30 cellular contexts compared by ENCODE assay signal in genomic region chr5:83222906-83223305, GRCh38.
"Had no signal": no experiment of that assay in that cellular context is flagged by ENCODE, and none has a peak within 500 bp of the region (broad histone marks: within the 10 kb centered on the region; RNA-seq: fewer than 3 reads in every experiment).

No MANE protein-coding gene starts in this region.

- H3K36me3 ChIP-seq: colonic mucosa, esophagus muscularis mucosa, neural progenitor cell, prostate gland, right atrium auricular region, tibial artery had no signal

- H3K27ac Mint-ChIP-seq: dendritic cell treated with granulocyte-macrophage colony-stimulating factor and Interleukin-4, amounts not matched to agents 40 ng/mL and 50 ng/mL, for 4 days; endodermal cell; immature natural killer cell; mesothelial cell of epicardium; nephron; neural progenitor cell; stimulated activated memory B cell treated with anti-CD40 and anti-IgM and Interleukin-4, amounts not matched to agents 10 μg/mL and 1 μg/mL and 100 μg/mL, for 72 hours; type B pancreatic cell had no signal

- H3K27me3 ChIP-seq: colonic mucosa, esophagus muscularis mucosa, neural progenitor cell, right atrium auricular region, testis, tibial artery had no signal

- H3K27ac ChIP-seq: colonic mucosa, esophagus muscularis mucosa, neural progenitor cell, prostate gland, right atrium auricular region, testis, tibial artery had no signal

- H3K27me3 Mint-ChIP-seq: dendritic cell treated with granulocyte-macrophage colony-stimulating factor and Interleukin-4, amounts not matched to agents 40 ng/mL and 50 ng/mL, for 4 days; naive thymus-derived CD4-positive, alpha-beta T cell; stimulated activated memory B cell treated with anti-CD40 and anti-IgM and Interleukin-4, amounts not matched to agents 10 μg/mL and 1 μg/mL and 100 μg/mL, for 72 hours; type B pancreatic cell had no signal

- ATAC-seq: left lobe of liver; mucosa of descending colon; naive thymus-derived CD4-positive, alpha-beta T cell; sciatic nerve; stimulated activated memory B cell treated with anti-CD40 and anti-IgM and Interleukin-4, amounts not matched to agents 10 μg/mL and 1 μg/mL and 100 μg/mL, for 72 hours; stimulated activated naive CD8-positive, alpha-beta T cell treated with anti-CD3 and anti-CD28 coated beads, Interleukin-15, Interleukin-2, amounts not matched to agents 100 U/mL and 50 U/mL, for 24 hours had no signal

- H3K4me3 ChIP-seq: colonic mucosa, esophagus muscularis mucosa, lung, mucosa of descending colon, neural progenitor cell, prostate gland, right atrium auricular region, testis, tibial artery had no signal

- H3K9ac ChIP-seq: neural progenitor cell had no signal

- H2AFZ ChIP-seq: neural progenitor cell had no signal

- DNase-seq: colonic mucosa; effector CD8-positive, alpha-beta T cell; endodermal cell; foreskin melanocyte; glutamatergic neuron; hypothalamus; immature natural killer cell; kidney; mesenchymal stem cell; mucosa of descending colon; naive thymus-derived CD4-positive, alpha-beta T cell; nucleus accumbens; stimulated activated CD4-positive, alpha-beta T cell treated with anti-CD3 and anti-CD28 coated beads, Interleukin-2, amount 100 ng/mL, for 24 hours; stimulated activated CD4-positive, alpha-beta T cell treated with anti-CD3 and anti-CD28 coated beads, Interleukin-4, amount 100 ng/mL, for 4 hours; stimulated activated naive CD8-positive, alpha-beta T cell treated with anti-CD3 and anti-CD28 coated beads, Interleukin-15, Interleukin-2, amounts not matched to agents 100 U/mL and 50 U/mL, for 24 hours; substantia nigra; testis; tibial artery had no signal

- H3K4me3 Mint-ChIP-seq: dendritic cell treated with granulocyte-macrophage colony-stimulating factor and Interleukin-4, amounts not matched to agents 40 ng/mL and 50 ng/mL, for 4 days; endodermal cell; immature natural killer cell; mesothelial cell of epicardium; naive thymus-derived CD4-positive, alpha-beta T cell; nephron; neural progenitor cell; stimulated activated memory B cell treated with anti-CD40 and anti-IgM and Interleukin-4, amounts not matched to agents 10 μg/mL and 1 μg/mL and 100 μg/mL, for 72 hours; type B pancreatic cell had no signal

- H3K9me3 ChIP-seq: colonic mucosa, esophagus muscularis mucosa, mucosa of descending colon, prostate gland, right atrium auricular region, testis, tibial artery had no signal

- H3K9me3 Mint-ChIP-seq: dendritic cell treated with granulocyte-macrophage colony-stimulating factor and Interleukin-4, amounts not matched to agents 40 ng/mL and 50 ng/mL, for 4 days; endodermal cell; immature natural killer cell; neural progenitor cell; stimulated activated memory B cell treated with anti-CD40 and anti-IgM and Interleukin-4, amounts not matched to agents 10 μg/mL and 1 μg/mL and 100 μg/mL, for 72 hours; type B pancreatic cell had no signal

- H3K4me1 Mint-ChIP-seq: immature natural killer cell; naive thymus-derived CD4-positive, alpha-beta T cell; nephron; stimulated activated memory B cell treated with anti-CD40 and anti-IgM and Interleukin-4, amounts not matched to agents 10 μg/mL and 1 μg/mL and 100 μg/mL, for 72 hours had no signal

- H3K4me2 ChIP-seq: neural progenitor cell had no signal

- H3K36me3 Mint-ChIP-seq: neural progenitor cell, type B pancreatic cell had no signal

- FAIRE-seq: kidney had no signal

- H3K4me1 ChIP-seq: colonic mucosa, esophagus muscularis mucosa, prostate gland, right atrium auricular region, testis, tibial artery had no signal
